Comparison of ENCODE assay signal across 21 cellular contexts in the genomic region with DNA sequence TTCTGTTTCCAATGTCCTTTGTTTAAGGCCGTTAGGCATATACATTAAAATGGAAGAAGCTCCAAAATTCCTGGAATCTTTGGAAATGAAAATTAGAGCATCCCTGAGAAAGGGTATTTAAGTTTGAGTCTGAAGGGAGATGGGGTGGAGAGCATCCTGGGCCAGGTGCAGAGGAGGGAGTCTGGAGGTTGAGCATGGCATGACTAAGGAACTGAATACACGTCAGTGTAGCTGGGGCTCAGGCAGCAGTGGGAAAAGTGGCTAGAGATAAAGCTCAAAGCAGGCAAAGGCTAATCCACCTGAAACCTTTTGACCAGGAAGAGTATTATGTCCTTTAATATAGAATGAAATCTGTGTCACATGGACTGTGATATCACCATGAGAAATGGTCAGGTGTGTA.
"Had no signal": no experiment of that assay in that cellular context is flagged by ENCODE, and none has a peak within 500 bp of the region (broad histone marks: within the 10 kb centered on the region; RNA-seq: fewer than 3 reads in every experiment).

No MANE protein-coding gene starts in this region.

- H3K27me3 ChIP-seq: gastrocnemius medialis, left lung had no signal

- H3K36me3 ChIP-seq: esophagus squamous epithelium, gastrocnemius medialis, heart right ventricle, left lung, lower lobe of right lung had no signal

- H3K9me3 ChIP-seq: esophagus squamous epithelium, gastrocnemius medialis, left lung, lower lobe of right lung, mucosa of descending colon had no signal

- H3K27ac Mint-ChIP-seq: mesothelial cell of epicardium had no signal

- H3K4me3 Mint-ChIP-seq: mesothelial cell of epicardium, naive B cell had no signal

- H3K36me3 Mint-ChIP-seq: mesothelial cell of epicardium, naive B cell had no signal

- H3K4me1 Mint-ChIP-seq: mesothelial cell of epicardium, naive B cell had no signal

- DNase-seq: dermis blood vessel endothelial cell; dorsolateral prefrontal cortex; effector CD4-positive, alpha-beta T cell; effector memory CD4-positive, alpha-beta T cell; erythroblast; esophagus squamous epithelium; foreskin fibroblast; foreskin melanocyte; gastrocnemius medialis; heart right ventricle; hippocampal formation; left cardiac atrium; left lung; left ventricle myocardium superior; lower lobe of right lung; mesenchymal stem cell; mucosa of descending colon; naive B cell had no signal

- H3K4me3 ChIP-seq: coronary artery, dorsolateral prefrontal cortex, esophagus squamous epithelium, gastrocnemius medialis, heart right ventricle, left lung, lower lobe of right lung, mucosa of descending colon had no signal

- ATAC-seq: esophagus mucosa, gastrocnemius medialis, heart right ventricle, left cardiac atrium, left lung, left ventricle myocardium superior, lower lobe of right lung, mucosa of descending colon had no signal

- H3K9me3 Mint-ChIP-seq: mesothelial cell of epicardium had no signal

- H3K4me1 ChIP-seq: esophagus squamous epithelium, gastrocnemius medialis, heart right ventricle, left lung, lower lobe of right lung had no signal
